ENCODE assay signal across 1 cellular context in the genomic region with DNA sequence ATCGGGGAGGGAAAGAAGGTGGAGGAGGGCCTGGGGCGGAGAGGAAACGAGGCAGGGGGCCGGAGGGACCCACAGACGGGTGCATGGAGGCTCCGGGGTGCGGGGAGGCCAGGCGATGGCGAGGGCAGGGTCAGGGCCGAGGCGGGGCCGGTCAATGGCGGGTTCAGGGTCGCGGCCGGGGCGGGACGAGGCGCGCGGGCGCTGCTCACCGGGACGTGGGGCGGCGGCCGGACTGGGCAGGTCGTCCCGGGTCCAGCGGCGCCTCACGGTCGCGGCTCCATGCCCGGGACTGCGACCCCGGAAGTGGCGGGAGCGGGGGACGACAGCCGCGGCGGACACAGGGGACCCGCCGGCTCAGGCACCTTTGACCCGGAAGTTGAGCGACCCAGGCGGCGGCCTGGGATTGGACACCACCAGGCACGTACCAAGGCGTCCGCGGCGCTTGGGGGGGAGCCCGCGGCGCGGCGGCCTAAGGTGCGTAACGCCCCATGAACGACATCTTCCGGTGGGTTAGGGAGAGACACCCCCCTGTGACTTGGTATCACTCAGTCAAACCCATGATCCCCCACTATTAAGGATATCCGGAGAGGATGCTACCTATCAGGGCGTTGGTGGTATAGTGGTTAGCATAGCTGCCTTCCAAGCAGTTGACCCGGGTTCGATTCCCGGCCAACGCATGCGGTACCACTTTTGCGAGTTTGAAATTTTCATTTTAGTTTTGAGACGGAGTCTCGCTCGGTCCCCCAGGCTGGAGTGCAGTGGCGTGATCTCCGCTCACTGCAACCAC.
A peak's percentile ranks its signal among the peaks of the same experiment; 100 is the strongest.
TF ChIP-seq lines count a peak whose summit lies in the region.

A gene (minus strand): TSS at position 378 of the 787 bp plus-strand sequence. CDS start 3,936 bp downstream, outside the sequence.

TF ChIP-seq in HepG2, 621 proteins besides CTCF, POLR2A, EP300 and RAD21 (continued from another document and continues in another):
- TF ChIP-seq RBFOX2 (IDR thresholded peaks at IDR 0.05; ENCODE audit: low read depth, low read length) (peak; percentile 95), NPAS2 (CRISPR knock-in tag; IDR thresholded peaks at IDR 0.05; ENCODE audit: borderline replicate concordance) (no peak), NR1H2 (CRISPR knock-in tag; IDR thresholded peaks at IDR 0.05; ENCODE audit: borderline replicate concordance, low read depth) (no peak), JUNB (CRISPR knock-in tag; IDR thresholded peaks at IDR 0.05; ENCODE audit: borderline replicate concordance) (no peak), ELF1 (CRISPR knock-in tag; IDR thresholded peaks at IDR 0.05) (peak; percentile 95), HMG20A (CRISPR knock-in tag; IDR thresholded peaks at IDR 0.05; ENCODE audit: borderline replicate concordance) (no peak), ZNF33B (CRISPR knock-in tag; IDR thresholded peaks at IDR 0.05) (0 out of 2 replicates have a peak, but pooled peaks have one; percentile 53), SRF (IDR thresholded peaks at IDR 0.05; ENCODE audit: low read depth, low read length) (no peak), AHR (CRISPR knock-in tag; IDR thresholded peaks at IDR 0.05) (no peak; the same call in 1 of the 2 replicates), ZNF781 (CRISPR knock-in tag; IDR thresholded peaks at IDR 0.05; ENCODE audit: borderline replicate concordance, not compliant biosample characterization) (peak; percentile 30), NCOA5 (CRISPR knock-in tag; IDR thresholded peaks at IDR 0.05) (no peak), ZNF678 (CRISPR knock-in tag; IDR thresholded peaks at IDR 0.05) (no peak), SIX4 (CRISPR knock-in tag; IDR thresholded peaks at IDR 0.05) (peak; percentile 50; the same call in 1 of the 2 replicates), ZNF891 (CRISPR knock-in tag; IDR thresholded peaks at IDR 0.05) (peak; percentile 18; the same call in 1 of the 2 replicates), ZNF564 (CRISPR knock-in tag; IDR thresholded peaks at IDR 0.05) (no peak), ZNF746 (CRISPR knock-in tag; IDR thresholded peaks at IDR 0.05) (no peak), CHCHD3 (CRISPR knock-in tag; IDR thresholded peaks at IDR 0.05) (0 out of 2 replicates have a peak, but pooled peaks have one; percentile 50), EEA1 (CRISPR knock-in tag; IDR thresholded peaks at IDR 0.05; ENCODE audit: borderline replicate concordance) (no peak), SRSF9 (IDR thresholded peaks at IDR 0.05; ENCODE audit: borderline replicate concordance, insufficient read depth, low read depth, low read length, poor library complexity, severe bottlenecking) (no peak)
- TF ChIP-seq, protein P1, sequence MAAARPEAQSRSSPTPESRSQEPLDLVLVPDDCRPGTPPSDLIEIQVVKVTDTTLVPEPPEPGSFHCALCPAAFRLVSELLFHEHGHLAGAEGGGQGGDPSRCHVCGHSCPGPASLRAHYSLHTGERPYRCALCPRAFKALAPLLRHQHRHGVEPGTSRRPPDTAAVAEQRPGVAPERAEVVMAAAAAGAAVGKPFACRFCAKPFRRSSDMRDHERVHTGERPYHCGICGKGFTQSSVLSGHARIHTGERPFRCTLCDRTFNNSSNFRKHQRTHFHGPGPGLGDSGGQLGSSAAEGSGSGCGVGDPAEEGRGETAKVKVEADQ (CRISPR knock-in tag; IDR thresholded peaks at IDR 0.05; ENCODE audit: borderline replicate concordance), result peak; percentile 65; the same call in 1 of the 2 replicates
- TF ChIP-seq, protein P2, sequence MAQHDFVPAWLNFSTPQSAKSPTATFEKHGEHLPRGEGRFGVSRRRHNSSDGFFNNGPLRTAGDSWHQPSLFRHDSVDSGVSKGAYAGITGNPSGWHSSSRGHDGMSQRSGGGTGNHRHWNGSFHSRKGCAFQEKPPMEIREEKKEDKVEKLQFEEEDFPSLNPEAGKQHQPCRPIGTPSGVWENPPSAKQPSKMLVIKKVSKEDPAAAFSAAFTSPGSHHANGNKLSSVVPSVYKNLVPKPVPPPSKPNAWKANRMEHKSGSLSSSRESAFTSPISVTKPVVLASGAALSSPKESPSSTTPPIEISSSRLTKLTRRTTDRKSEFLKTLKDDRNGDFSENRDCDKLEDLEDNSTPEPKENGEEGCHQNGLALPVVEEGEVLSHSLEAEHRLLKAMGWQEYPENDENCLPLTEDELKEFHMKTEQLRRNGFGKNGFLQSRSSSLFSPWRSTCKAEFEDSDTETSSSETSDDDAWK (CRISPR knock-in tag; IDR thresholded peaks at IDR 0.05), result no peak
- TF ChIP-seq, protein P3, sequence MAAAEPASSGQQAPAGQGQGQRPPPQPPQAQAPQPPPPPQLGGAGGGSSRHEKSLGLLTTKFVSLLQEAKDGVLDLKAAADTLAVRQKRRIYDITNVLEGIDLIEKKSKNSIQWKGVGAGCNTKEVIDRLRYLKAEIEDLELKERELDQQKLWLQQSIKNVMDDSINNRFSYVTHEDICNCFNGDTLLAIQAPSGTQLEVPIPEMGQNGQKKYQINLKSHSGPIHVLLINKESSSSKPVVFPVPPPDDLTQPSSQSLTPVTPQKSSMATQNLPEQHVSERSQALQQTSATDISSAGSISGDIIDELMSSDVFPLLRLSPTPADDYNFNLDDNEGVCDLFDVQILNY (CRISPR knock-in tag; conservative IDR thresholded peaks at IDR 0.05), result no peak
- TF ChIP-seq, protein P4, sequence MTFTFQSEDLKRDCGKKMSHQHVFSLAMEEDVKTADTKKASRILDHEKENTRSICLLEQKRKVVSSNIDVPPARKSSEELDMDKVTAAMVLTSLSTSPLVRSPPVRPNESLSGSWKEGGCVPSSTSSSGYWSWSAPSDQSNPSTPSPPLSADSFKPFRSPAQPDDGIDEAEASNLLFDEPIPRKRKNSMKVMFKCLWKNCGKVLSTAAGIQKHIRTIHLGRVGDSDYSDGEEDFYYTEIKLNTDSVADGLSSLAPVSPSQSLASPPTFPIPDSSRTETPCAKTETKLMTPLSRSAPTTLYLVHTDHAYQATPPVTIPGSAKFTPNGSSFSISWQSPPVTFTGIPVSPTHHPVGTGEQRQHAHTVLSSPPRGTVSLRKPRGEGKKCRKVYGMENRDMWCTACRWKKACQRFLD (CRISPR knock-in tag; IDR thresholded peaks at IDR 0.05; ENCODE audit: borderline replicate concordance), result no peak
- TF ChIP-seq, protein P5, sequence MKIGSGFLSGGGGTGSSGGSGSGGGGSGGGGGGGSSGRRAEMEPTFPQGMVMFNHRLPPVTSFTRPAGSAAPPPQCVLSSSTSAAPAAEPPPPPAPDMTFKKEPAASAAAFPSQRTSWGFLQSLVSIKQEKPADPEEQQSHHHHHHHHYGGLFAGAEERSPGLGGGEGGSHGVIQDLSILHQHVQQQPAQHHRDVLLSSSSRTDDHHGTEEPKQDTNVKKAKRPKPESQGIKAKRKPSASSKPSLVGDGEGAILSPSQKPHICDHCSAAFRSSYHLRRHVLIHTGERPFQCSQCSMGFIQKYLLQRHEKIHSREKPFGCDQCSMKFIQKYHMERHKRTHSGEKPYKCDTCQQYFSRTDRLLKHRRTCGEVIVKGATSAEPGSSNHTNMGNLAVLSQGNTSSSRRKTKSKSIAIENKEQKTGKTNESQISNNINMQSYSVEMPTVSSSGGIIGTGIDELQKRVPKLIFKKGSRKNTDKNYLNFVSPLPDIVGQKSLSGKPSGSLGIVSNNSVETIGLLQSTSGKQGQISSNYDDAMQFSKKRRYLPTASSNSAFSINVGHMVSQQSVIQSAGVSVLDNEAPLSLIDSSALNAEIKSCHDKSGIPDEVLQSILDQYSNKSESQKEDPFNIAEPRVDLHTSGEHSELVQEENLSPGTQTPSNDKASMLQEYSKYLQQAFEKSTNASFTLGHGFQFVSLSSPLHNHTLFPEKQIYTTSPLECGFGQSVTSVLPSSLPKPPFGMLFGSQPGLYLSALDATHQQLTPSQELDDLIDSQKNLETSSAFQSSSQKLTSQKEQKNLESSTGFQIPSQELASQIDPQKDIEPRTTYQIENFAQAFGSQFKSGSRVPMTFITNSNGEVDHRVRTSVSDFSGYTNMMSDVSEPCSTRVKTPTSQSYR (CRISPR knock-in tag; IDR thresholded peaks at IDR 0.05; ENCODE audit: borderline replicate concordance), result peak; percentile 4; the same call in 1 of the 2 replicates
- TF ChIP-seq, protein P6, sequence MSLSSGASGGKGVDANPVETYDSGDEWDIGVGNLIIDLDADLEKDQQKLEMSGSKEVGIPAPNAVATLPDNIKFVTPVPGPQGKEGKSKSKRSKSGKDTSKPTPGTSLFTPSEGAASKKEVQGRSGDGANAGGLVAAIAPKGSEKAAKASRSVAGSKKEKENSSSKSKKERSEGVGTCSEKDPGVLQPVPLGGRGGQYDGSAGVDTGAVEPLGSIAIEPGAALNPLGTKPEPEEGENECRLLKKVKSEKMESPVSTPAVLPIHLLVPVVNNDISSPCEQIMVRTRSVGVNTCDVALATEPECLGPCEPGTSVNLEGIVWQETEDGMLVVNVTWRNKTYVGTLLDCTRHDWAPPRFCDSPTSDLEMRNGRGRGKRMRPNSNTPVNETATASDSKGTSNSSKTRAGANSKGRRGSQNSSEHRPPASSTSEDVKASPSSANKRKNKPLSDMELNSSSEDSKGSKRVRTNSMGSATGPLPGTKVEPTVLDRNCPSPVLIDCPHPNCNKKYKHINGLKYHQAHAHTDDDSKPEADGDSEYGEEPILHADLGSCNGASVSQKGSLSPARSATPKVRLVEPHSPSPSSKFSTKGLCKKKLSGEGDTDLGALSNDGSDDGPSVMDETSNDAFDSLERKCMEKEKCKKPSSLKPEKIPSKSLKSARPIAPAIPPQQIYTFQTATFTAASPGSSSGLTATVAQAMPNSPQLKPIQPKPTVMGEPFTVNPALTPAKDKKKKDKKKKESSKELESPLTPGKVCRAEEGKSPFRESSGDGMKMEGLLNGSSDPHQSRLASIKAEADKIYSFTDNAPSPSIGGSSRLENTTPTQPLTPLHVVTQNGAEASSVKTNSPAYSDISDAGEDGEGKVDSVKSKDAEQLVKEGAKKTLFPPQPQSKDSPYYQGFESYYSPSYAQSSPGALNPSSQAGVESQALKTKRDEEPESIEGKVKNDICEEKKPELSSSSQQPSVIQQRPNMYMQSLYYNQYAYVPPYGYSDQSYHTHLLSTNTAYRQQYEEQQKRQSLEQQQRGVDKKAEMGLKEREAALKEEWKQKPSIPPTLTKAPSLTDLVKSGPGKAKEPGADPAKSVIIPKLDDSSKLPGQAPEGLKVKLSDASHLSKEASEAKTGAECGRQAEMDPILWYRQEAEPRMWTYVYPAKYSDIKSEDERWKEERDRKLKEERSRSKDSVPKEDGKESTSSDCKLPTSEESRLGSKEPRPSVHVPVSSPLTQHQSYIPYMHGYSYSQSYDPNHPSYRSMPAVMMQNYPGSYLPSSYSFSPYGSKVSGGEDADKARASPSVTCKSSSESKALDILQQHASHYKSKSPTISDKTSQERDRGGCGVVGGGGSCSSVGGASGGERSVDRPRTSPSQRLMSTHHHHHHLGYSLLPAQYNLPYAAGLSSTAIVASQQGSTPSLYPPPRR (CRISPR knock-in tag; IDR thresholded peaks at IDR 0.05; ENCODE audit: borderline replicate concordance), result no peak
- TF ChIP-seq, protein P7, sequence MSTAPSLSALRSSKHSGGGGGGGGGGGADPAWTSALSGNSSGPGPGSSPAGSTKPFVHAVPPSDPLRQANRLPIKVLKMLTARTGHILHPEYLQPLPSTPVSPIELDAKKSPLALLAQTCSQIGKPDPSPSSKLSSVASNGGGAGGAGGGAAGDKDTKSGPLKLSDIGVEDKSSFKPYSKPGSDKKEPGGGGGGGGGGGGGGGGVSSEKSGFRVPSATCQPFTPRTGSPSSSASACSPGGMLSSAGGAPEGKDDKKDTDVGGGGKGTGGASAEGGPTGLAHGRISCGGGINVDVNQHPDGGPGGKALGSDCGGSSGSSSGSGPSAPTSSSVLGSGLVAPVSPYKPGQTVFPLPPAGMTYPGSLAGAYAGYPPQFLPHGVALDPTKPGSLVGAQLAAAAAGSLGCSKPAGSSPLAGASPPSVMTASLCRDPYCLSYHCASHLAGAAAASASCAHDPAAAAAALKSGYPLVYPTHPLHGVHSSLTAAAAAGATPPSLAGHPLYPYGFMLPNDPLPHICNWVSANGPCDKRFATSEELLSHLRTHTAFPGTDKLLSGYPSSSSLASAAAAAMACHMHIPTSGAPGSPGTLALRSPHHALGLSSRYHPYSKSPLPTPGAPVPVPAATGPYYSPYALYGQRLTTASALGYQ (CRISPR knock-in tag; IDR thresholded peaks at IDR 0.05), result no peak; the same call in 1 of the 2 replicates
- TF ChIP-seq, protein P8, sequence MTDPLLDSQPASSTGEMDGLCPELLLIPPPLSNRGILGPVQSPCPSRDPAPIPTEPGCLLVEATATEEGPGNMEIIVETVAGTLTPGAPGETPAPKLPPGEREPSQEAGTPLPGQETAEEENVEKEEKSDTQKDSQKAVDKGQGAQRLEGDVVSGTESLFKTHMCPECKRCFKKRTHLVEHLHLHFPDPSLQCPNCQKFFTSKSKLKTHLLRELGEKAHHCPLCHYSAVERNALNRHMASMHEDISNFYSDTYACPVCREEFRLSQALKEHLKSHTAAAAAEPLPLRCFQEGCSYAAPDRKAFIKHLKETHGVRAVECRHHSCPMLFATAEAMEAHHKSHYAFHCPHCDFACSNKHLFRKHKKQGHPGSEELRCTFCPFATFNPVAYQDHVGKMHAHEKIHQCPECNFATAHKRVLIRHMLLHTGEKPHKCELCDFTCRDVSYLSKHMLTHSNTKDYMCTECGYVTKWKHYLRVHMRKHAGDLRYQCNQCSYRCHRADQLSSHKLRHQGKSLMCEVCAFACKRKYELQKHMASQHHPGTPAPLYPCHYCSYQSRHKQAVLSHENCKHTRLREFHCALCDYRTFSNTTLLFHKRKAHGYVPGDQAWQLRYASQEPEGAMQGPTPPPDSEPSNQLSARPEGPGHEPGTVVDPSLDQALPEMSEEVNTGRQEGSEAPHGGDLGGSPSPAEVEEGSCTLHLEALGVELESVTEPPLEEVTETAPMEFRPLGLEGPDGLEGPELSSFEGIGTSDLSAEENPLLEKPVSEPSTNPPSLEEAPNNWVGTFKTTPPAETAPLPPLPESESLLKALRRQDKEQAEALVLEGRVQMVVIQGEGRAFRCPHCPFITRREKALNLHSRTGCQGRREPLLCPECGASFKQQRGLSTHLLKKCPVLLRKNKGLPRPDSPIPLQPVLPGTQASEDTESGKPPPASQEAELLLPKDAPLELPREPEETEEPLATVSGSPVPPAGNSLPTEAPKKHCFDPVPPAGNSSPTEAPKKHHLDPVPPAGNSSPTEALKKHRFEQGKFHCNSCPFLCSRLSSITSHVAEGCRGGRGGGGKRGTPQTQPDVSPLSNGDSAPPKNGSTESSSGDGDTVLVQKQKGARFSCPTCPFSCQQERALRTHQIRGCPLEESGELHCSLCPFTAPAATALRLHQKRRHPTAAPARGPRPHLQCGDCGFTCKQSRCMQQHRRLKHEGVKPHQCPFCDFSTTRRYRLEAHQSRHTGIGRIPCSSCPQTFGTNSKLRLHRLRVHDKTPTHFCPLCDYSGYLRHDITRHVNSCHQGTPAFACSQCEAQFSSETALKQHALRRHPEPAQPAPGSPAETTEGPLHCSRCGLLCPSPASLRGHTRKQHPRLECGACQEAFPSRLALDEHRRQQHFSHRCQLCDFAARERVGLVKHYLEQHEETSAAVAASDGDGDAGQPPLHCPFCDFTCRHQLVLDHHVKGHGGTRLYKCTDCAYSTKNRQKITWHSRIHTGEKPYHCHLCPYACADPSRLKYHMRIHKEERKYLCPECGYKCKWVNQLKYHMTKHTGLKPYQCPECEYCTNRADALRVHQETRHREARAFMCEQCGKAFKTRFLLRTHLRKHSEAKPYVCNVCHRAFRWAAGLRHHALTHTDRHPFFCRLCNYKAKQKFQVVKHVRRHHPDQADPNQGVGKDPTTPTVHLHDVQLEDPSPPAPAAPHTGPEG (CRISPR knock-in tag; IDR thresholded peaks at IDR 0.05), result peak; percentile 89
